Comparison of ENCODE assay signal across 8 cellular contexts in genomic region chr5:43312699-43313034, GRCh38. TPM values are rescaled to one million over a fixed set of nuclear protein-coding genes. Genes with fewer than 3 reads are reported as not detected.
DNase-seq lines count a peak whose midpoint lies in the region; ATAC-seq and TF ChIP-seq lines count a peak whose summit lies in the region.

No MANE protein-coding gene starts in this region.

- TF ChIP-seq CTCF in nephron progenitor cell (IDR thresholded peaks at IDR 0.05) (no peak), GM10266 (IDR thresholded peaks at IDR 0.05; ENCODE audit: control insufficient read depth, insufficient read depth, low read depth, missing control alignments) (no peak)

- H3K27me3 ChIP-seq in effector memory CD4-positive, alpha-beta T cell (replicated peaks; ENCODE audit: control insufficient read depth, insufficient read depth, low read length, poor library complexity, severe bottlenecking): no peaks in the 10 kb centered on the region

- peaks cover 10% of the 10 kb centered on the region for H3K4me1 ChIP-seq in effector memory CD4-positive, alpha-beta T cell (ENCODE audit: control insufficient read depth, insufficient read depth, low read length, poor library complexity, severe bottlenecking)

- peak overlapping the region; percentile 93 for H3K4me3 ChIP-seq in effector memory CD4-positive, alpha-beta T cell (ENCODE audit: insufficient read depth, low read depth, low read length, poor library complexity, severe bottlenecking)

- H3K4me1 Mint-ChIP-seq in activated CD4-positive, alpha-beta T cell treated with anti-CD3 and anti-CD28 coated beads, Interleukin-2, amount 10 ng/mL, durations not matched to agents 24 days and 14 days: peaks cover 60% of the 10 kb centered on the region
- H3K4me1 Mint-ChIP-seq in nephron progenitor cell: peaks cover 70% of the 10 kb centered on the region

- peak overlapping the region; percentile 94 for H3K27ac Mint-ChIP-seq in activated CD4-positive, alpha-beta T cell treated with anti-CD3 and anti-CD28 coated beads, Interleukin-2, amount 10 ng/mL, durations not matched to agents 24 days and 14 days
- peak overlapping the region; percentile 99 for H3K27ac Mint-ChIP-seq in nephron progenitor cell

- no peaks in the 10 kb centered on the region for H3K36me3 ChIP-seq in effector memory CD4-positive, alpha-beta T cell (ENCODE audit: control insufficient read depth, insufficient read depth, low read length)

- H3K4me3 Mint-ChIP-seq in activated CD4-positive, alpha-beta T cell treated with anti-CD3 and anti-CD28 coated beads, Interleukin-2, amount 10 ng/mL, durations not matched to agents 24 days and 14 days: peak overlapping the region; percentile 89
- peak overlapping the region; percentile 99 for H3K4me3 Mint-ChIP-seq in nephron progenitor cell

- peak overlapping the region; percentile 98 for H3K27ac ChIP-seq in effector memory CD4-positive, alpha-beta T cell (ENCODE audit: insufficient read depth, low read length, poor library complexity, severe bottlenecking)

- no peaks in the 10 kb centered on the region for H3K9me3 ChIP-seq in effector memory CD4-positive, alpha-beta T cell (ENCODE audit: control insufficient read depth, low read length)

- ATAC-seq in HG02870 (IDR thresholded peaks at IDR 0.05; ENCODE audit: unreplicated experiment): peak; percentile 0

- DNase-seq in activated CD4-positive, alpha-beta T cell treated with anti-CD3 and anti-CD28 coated beads, Interleukin-2, amount 10 ng/mL, durations not matched to agents 24 days and 14 days: no peak
- no peak for DNase-seq in activated CD4-positive, alpha-beta T cell treated with anti-CD3 and anti-CD28 coated beads for 1 hour
- DNase-seq in OCI-M1 (lab: John Stamatoyannopoulos, UW) (peak; percentile 68), nephron progenitor cell (no peak), GM10266 (ENCODE audit: extremely low spot score) (no peak), posterior vena cava (ENCODE audit: low spot score) (no peak)
- no peak for DNase-seq in effector memory CD4-positive, alpha-beta T cell

- H3K27me3 Mint-ChIP-seq in activated CD4-positive, alpha-beta T cell treated with anti-CD3 and anti-CD28 coated beads, Interleukin-2, amount 10 ng/mL, durations not matched to agents 24 days and 14 days: no peaks in the 10 kb centered on the region
- peaks cover 3% of the 10 kb centered on the region for H3K27me3 Mint-ChIP-seq in nephron progenitor cell (ENCODE audit: low read depth, poor library complexity)

- intact Hi-C loops in activated CD4-positive, alpha-beta T cell treated with anti-CD3 and anti-CD28 coated beads, Interleukin-2, amount 10 ng/mL, durations not matched to agents 24 days and 14 days (cut with micrococcal nuclease): loop anchor here (1.0 to 10.0 kb wide), 10 partner anchors 8 to 362 kb away; partner anchors contain the start of genes C5orf34 and NNT
- intact Hi-C loops in posterior vena cava (cut with DNase I): loop anchor here in 1 of 2 donors (10.0 kb wide), 2 partner anchors 188 to 202 kb away; partner anchors contain the start of genes C5orf34 and ZNF131

- H3K36me3 Mint-ChIP-seq in activated CD4-positive, alpha-beta T cell treated with anti-CD3 and anti-CD28 coated beads, Interleukin-2, amount 10 ng/mL, durations not matched to agents 24 days and 14 days (ENCODE audit: low read depth): peaks cover 40% of the 10 kb centered on the region
- peaks cover 37% of the 10 kb centered on the region for H3K36me3 Mint-ChIP-seq in nephron progenitor cell (ENCODE audit: low read depth)

- H3K9me3 Mint-ChIP-seq in activated CD4-positive, alpha-beta T cell treated with anti-CD3 and anti-CD28 coated beads, Interleukin-2, amount 10 ng/mL, durations not matched to agents 24 days and 14 days: peaks cover 16% of the 10 kb centered on the region
- peaks cover 34% of the 10 kb centered on the region for H3K9me3 Mint-ChIP-seq in nephron progenitor cell

RNA-seq across cellular contexts. Expression of gene HMGCS1, which starts 0.5 kb away (rescaled TPM):
- total RNA-seq in activated CD4-positive, alpha-beta T cell treated with anti-CD3 and anti-CD28 coated beads, Interleukin-2, amount 10 ng/mL, durations not matched to agents 24 days and 14 days: 230 and 241 TPM in 2 replicates
- 10 to 100 TPM; 32.2 to 41.2 TPM for total RNA-seq in posterior vena cava
